ENCODE assay signal across 13 cellular contexts in genomic region chr20:59697082-59697481, GRCh38.
DNase-seq lines count a peak whose midpoint lies in the region; ATAC-seq and TF ChIP-seq lines count a peak whose summit lies in the region.
"Had no signal": no experiment of that assay in that cellular context is flagged by ENCODE, and none has a peak within 500 bp of the region (broad histone marks: within the 10 kb centered on the region; RNA-seq: fewer than 3 reads in every experiment).

No MANE protein-coding gene starts in this region.

- H3K9ac ChIP-seq in neuronal stem cell (ENCODE audit: low read depth, low read length, poor library complexity): no peak overlapping the region
- H3K9ac ChIP-seq: BLaER1 treated with 17β-estradiol and CSF1 and Interleukin-3, amounts not matched to agents 10 nM and 100 nM; GM23248 had no signal

- no peaks in the 10 kb centered on the region for H3K9me3 Mint-ChIP-seq in Calu3 (ENCODE audit: low read depth, unreplicated experiment)
- peaks cover 1% of the 10 kb centered on the region for H3K9me3 Mint-ChIP-seq in glutamatergic neuron (ENCODE audit: unreplicated experiment)

- no peak for ATAC-seq in GM19452 (IDR thresholded peaks at IDR 0.05; ENCODE audit: unreplicated experiment)

- no peak overlapping the region for H3K18ac ChIP-seq in neuronal stem cell (ENCODE audit: low read length)

- H3K36me3 Mint-ChIP-seq in Calu3 (ENCODE audit: insufficient read depth, unreplicated experiment) (no peaks in the 10 kb centered on the region), glutamatergic neuron (ENCODE audit: unreplicated experiment) (no peaks in the 10 kb centered on the region)
- H3K36me3 Mint-ChIP-seq: CD4-positive, CD25-positive, alpha-beta regulatory T cell had no signal

- H4K8ac ChIP-seq in neuronal stem cell (ENCODE audit: low read depth, low read length): no peak overlapping the region

- H3K4ac ChIP-seq in neuronal stem cell (ENCODE audit: low read length): no peak overlapping the region

- peak; percentile 31 for DNase-seq in Calu3
- peak; percentile 16 for DNase-seq in MV-4-11 (lab: John Stamatoyannopoulos, UW)
- DNase-seq in glutamatergic neuron: no peak
- no peak for DNase-seq in substantia nigra (lab: John Stamatoyannopoulos, UW)
- no peak for DNase-seq in neuronal stem cell (ENCODE audit: low spot score)
- no peak for DNase-seq in stimulated activated CD4-positive, alpha-beta T cell treated with anti-CD3 and anti-CD28 coated beads, Interleukin-4, amount 100 ng/mL, for 1 hour
- DNase-seq: ACHN; CD4-positive, CD25-positive, alpha-beta regulatory T cell; DMS 273 treated with DMSO at 0.1 percent for 48 hours; GM23248; H7 had no signal

- H3K27ac ChIP-seq in substantia nigra (ENCODE audit: low read depth, low read length, poor library complexity, severe bottlenecking): peak overlapping the region; percentile 31
- H3K27ac ChIP-seq in neuronal stem cell (replicated peaks; ENCODE audit: low read length): no peak overlapping the region
- H3K27ac ChIP-seq: GM23248 had no signal

- intact Hi-C loops in Calu3 (cut with micrococcal nuclease; ENCODE audit: unreplicated experiment): no loop called here

- H3K23ac ChIP-seq in neuronal stem cell (ENCODE audit: low read depth, low read length, poor library complexity): no peak overlapping the region

- H3K4me1 Mint-ChIP-seq in Calu3 (ENCODE audit: low read depth, unreplicated experiment) (no peaks in the 10 kb centered on the region), glutamatergic neuron (ENCODE audit: low read depth, unreplicated experiment) (peaks cover 24% of the 10 kb centered on the region)
- H3K4me1 Mint-ChIP-seq: CD4-positive, CD25-positive, alpha-beta regulatory T cell had no signal

- TF ChIP-seq CTCF in Calu3 (IDR thresholded peaks at IDR 0.05; ENCODE audit: unreplicated experiment) (no peak), glutamatergic neuron (IDR thresholded peaks at IDR 0.05; ENCODE audit: partially characterized antibody, unreplicated experiment) (no peak)

- no peak overlapping the region for H2AK5ac ChIP-seq in neuronal stem cell (ENCODE audit: low read depth, low read length)

- no peak overlapping the region for H2AFZ ChIP-seq in neuronal stem cell (ENCODE audit: low read length)
- H2AFZ ChIP-seq: GM23248 had no signal

- H3K4me2 ChIP-seq in neuronal stem cell (ENCODE audit: insufficient read depth, low read length, poor library complexity, severe bottlenecking): no peak overlapping the region

- H2BK15ac ChIP-seq in neuronal stem cell (ENCODE audit: low read length): no peak overlapping the region

- peaks cover 0 to 2% (median 0%) of the 10 kb centered on the region in 3 experiments for H3K27me3 ChIP-seq in neuronal stem cell (ENCODE audit: control insufficient read depth in 3 of 3, insufficient read depth in 3 of 3, low read depth in 1 of 3, low read length in 3 of 3)
- H3K27me3 ChIP-seq: BLaER1 treated with 17β-estradiol and CSF1 and Interleukin-3, amounts not matched to agents 10 nM and 100 nM had no signal

- no peak overlapping the region for H3K4me3 ChIP-seq in neuronal stem cell (ENCODE audit: low read length in 2 of 2)
- H3K4me3 ChIP-seq: BLaER1 treated with 17β-estradiol and CSF1 and Interleukin-3, amounts not matched to agents 10 nM and 100 nM; GM23248 had no signal

- CTCF ChIA-PET in Calu3 (lab: Charles Lee): no interaction called here

- no TSS peak for BruUV-seq in Calu3 (replicated peaks; lab: Mats Ljungman, UMichigan)

- H3K27me3 Mint-ChIP-seq in Calu3 (ENCODE audit: unreplicated experiment) (peaks cover 79% of the 10 kb centered on the region), glutamatergic neuron (ENCODE audit: unreplicated experiment) (peaks cover 6% of the 10 kb centered on the region)
- H3K27me3 Mint-ChIP-seq: CD4-positive, CD25-positive, alpha-beta regulatory T cell had no signal

- H3K14ac ChIP-seq in neuronal stem cell (ENCODE audit: low read length): no peak overlapping the region

- H3K4me1 ChIP-seq in neuronal stem cell (ENCODE audit: control insufficient read depth in 2 of 2, insufficient read depth in 1 of 2, low read depth in 1 of 2, low read length in 2 of 2): no peaks in the 10 kb centered on the region

- no CpG with 5 or more reads among the region's 4 CpGs for WGBS in neuronal stem cell (ENCODE audit: extremely low coverage in 2 of 2, insufficient read length in 2 of 2, insufficient replicate concordance in 1 of 2), 2 donors

- no peak overlapping the region for H2BK120ac ChIP-seq in neuronal stem cell (ENCODE audit: low read depth, low read length)

- H2BK5ac ChIP-seq in neuronal stem cell (ENCODE audit: low read length): no peak overlapping the region

- peaks cover 0 to 18% of the 10 kb centered on the region in 2 donors for H3K9me3 ChIP-seq in neuronal stem cell (replicated peaks in 1 of 2; ENCODE audit: control insufficient read depth in 2 of 2, insufficient read depth in 1 of 2, low read depth in 1 of 2, low read length in 2 of 2)
- H3K9me3 ChIP-seq: BLaER1 treated with 17β-estradiol and CSF1 and Interleukin-3, amounts not matched to agents 10 nM and 100 nM had no signal

- no peaks in the 10 kb centered on the region for H3K36me3 ChIP-seq in neuronal stem cell (replicated peaks in 1 of 2; ENCODE audit: control insufficient read depth in 2 of 2, insufficient read depth in 2 of 2, low read length in 2 of 2)

- no peak overlapping the region for H4K91ac ChIP-seq in neuronal stem cell (ENCODE audit: low read depth, low read length, poor library complexity)

- H2BK12ac ChIP-seq in neuronal stem cell (ENCODE audit: low read length): no peak overlapping the region

- H3K4me3 Mint-ChIP-seq in Calu3 (ENCODE audit: low read depth, unreplicated experiment): no peak overlapping the region
- H3K4me3 Mint-ChIP-seq in glutamatergic neuron (ENCODE audit: unreplicated experiment): peak overlapping the region; percentile 51
- H3K4me3 Mint-ChIP-seq: CD4-positive, CD25-positive, alpha-beta regulatory T cell had no signal

- H3K79me1 ChIP-seq in neuronal stem cell (ENCODE audit: low read depth, low read length): no peaks in the 10 kb centered on the region

- H3K27ac Mint-ChIP-seq in Calu3 (ENCODE audit: unreplicated experiment) (no peak overlapping the region), glutamatergic neuron (ENCODE audit: unreplicated experiment) (peak overlapping the region; percentile 88)
- H3K27ac Mint-ChIP-seq: CD4-positive, CD25-positive, alpha-beta regulatory T cell had no signal

Comparison
In these comparisons a context has a peak if more than half of its experiments do, and no peak if none do; other contexts are left out.
1. DNase-seq: peak in Calu3 (single experiment) and MV-4-11 (single experiment); none in glutamatergic neuron (single experiment), substantia nigra (0 of 49), neuronal stem cell (single experiment) and stimulated activated CD4-positive, alpha-beta T cell treated with anti-CD3 and anti-CD28 coated beads, Interleukin-4, amount 100 ng/mL, for 1 hour (single experiment).